ENCODE assay signal across 35 cellular contexts in genomic region chr10:34006471-34006870, GRCh38.
"Had no signal": no experiment of that assay in that cellular context is flagged by ENCODE, and none has a peak within 500 bp of the region (broad histone marks: within the 10 kb centered on the region; RNA-seq: fewer than 3 reads in every experiment).

No MANE protein-coding gene starts in this region.

- H3K36me3 Mint-ChIP-seq: activated CD4-positive, alpha-beta memory T cell treated with anti-CD3 and anti-CD28 coated beads for 36 hours; activated naive CD4-positive, alpha-beta T cell treated with anti-CD3 and anti-CD28 coated beads, Interleukin-2, amount 50 U/mL, for 72 hours; activated naive CD8-positive, alpha-beta T cell treated with anti-CD3 and anti-CD28 coated beads for 36 hours had no signal

- H3K4me1 Mint-ChIP-seq: activated B cell treated with CpG ODN at 0.5 μM for 24 hours; activated CD4-positive, alpha-beta T cell treated with anti-CD3 and anti-CD28 coated beads, Interleukin-2, amount 10 ng/mL, durations not matched to agents 24 days and 14 days; activated naive CD8-positive, alpha-beta T cell treated with anti-CD3 and anti-CD28 coated beads for 36 hours; activated T-helper 17 cell treated with anti-CD3 and anti-CD28 coated beads, Interleukin-2, amount 50 U/mL, for 72 hours had no signal

- H3K9me3 ChIP-seq: adrenal gland, ascending aorta, body of pancreas, breast epithelium had no signal

- H3K27me3 Mint-ChIP-seq: activated B cell treated with CpG ODN at 0.5 μM for 24 hours; activated CD4-positive, alpha-beta T cell treated with anti-CD3 and anti-CD28 coated beads, Interleukin-2, amount 10 ng/mL, durations not matched to agents 24 days and 14 days; activated naive CD8-positive, alpha-beta T cell treated with anti-CD3 and anti-CD28 coated beads for 36 hours had no signal

- H3K4me3 Mint-ChIP-seq: activated B cell treated with CpG ODN at 0.5 μM for 24 hours; activated CD4-positive, alpha-beta memory T cell treated with anti-CD3 and anti-CD28 coated beads for 36 hours; activated CD4-positive, alpha-beta T cell treated with anti-CD3 and anti-CD28 coated beads, Interleukin-2, amount 10 ng/mL, durations not matched to agents 24 days and 14 days; activated CD8-positive, alpha-beta T cell treated with anti-CD3 and anti-CD28 coated beads for 36 hours; activated naive CD4-positive, alpha-beta T cell treated with anti-CD3 and anti-CD28 coated beads for 36 hours; activated naive CD8-positive, alpha-beta T cell treated with anti-CD3 and anti-CD28 coated beads for 36 hours; activated T-cell treated with anti-CD3 and anti-CD28 coated beads, Interleukin-2, amount 50 U/mL, for 4 hours; activated T-cell treated with anti-CD3 and anti-CD28 coated beads, Interleukin-2, amount 50 U/mL, for 72 hours; activated T-helper 1 cell treated with anti-CD3 and anti-CD28 coated beads, Interleukin-12 subunit alpha, Interleukin-12 subunit beta, Interleukin-2, Interleukin-4 antibody, amounts not matched to agents 30 ng/mL and 10 ng/mL and 1 ng/mL, durations not matched to agents 14 hours and 24 hours and 36 hours; activated T-helper 17 cell treated with anti-CD3 and anti-CD28 coated beads, Interleukin-2, amount 50 U/mL, for 72 hours; T-helper 1 cell treated with Interleukin-12 subunit alpha and Interleukin-12 subunit beta and Interleukin-4 antibody, amounts not matched to agents 30 μg/mL and 1 μg/mL, for 36 hours; T-helper 2 cell treated with Interferon-gamma antibody and Interleukin-4, amounts not matched to agents 5 μg/mL and 100 μg/mL, for 36 hours had no signal

- H3K9me3 Mint-ChIP-seq: activated B cell treated with CpG ODN at 0.5 μM for 24 hours; activated CD4-positive, alpha-beta memory T cell treated with anti-CD3 and anti-CD28 coated beads for 36 hours; activated CD4-positive, alpha-beta T cell treated with anti-CD3 and anti-CD28 coated beads, Interleukin-2, amount 10 ng/mL, durations not matched to agents 24 days and 14 days; activated CD8-positive, alpha-beta T cell treated with anti-CD3 and anti-CD28 coated beads for 36 hours; activated naive CD4-positive, alpha-beta T cell treated with anti-CD3 and anti-CD28 coated beads for 36 hours; activated naive CD4-positive, alpha-beta T cell treated with anti-CD3 and anti-CD28 coated beads, Interleukin-2, amount 50 U/mL, for 72 hours; activated naive CD8-positive, alpha-beta T cell treated with anti-CD3 and anti-CD28 coated beads for 36 hours; activated T-cell treated with anti-CD3 and anti-CD28 coated beads, Interleukin-2, amount 50 U/mL, for 4 hours; activated T-cell treated with anti-CD3 and anti-CD28 coated beads, Interleukin-2, amount 50 U/mL, for 72 hours; activated T-helper 1 cell treated with anti-CD3 and anti-CD28 coated beads, Interleukin-12 subunit alpha, Interleukin-12 subunit beta, Interleukin-2, Interleukin-4 antibody, amounts not matched to agents 30 ng/mL and 10 ng/mL and 1 ng/mL, durations not matched to agents 14 hours and 24 hours and 36 hours; activated T-helper 17 cell treated with anti-CD3 and anti-CD28 coated beads, Interleukin-2, amount 50 U/mL, for 72 hours; T-helper 1 cell treated with Interleukin-12 subunit alpha and Interleukin-12 subunit beta and Interleukin-4 antibody, amounts not matched to agents 30 μg/mL and 1 μg/mL, for 36 hours; T-helper 2 cell treated with Interferon-gamma antibody and Interleukin-4, amounts not matched to agents 5 μg/mL and 100 μg/mL, for 36 hours had no signal

- H3K36me3 ChIP-seq: adrenal gland, ascending aorta, brain microvascular endothelial cell, breast epithelium had no signal

- H3K4me3 ChIP-seq: adrenal gland, ascending aorta, body of pancreas, breast epithelium had no signal

- H3K4me1 ChIP-seq: adrenal gland, ascending aorta, breast epithelium had no signal

- H3K27ac Mint-ChIP-seq: activated B cell treated with CpG ODN at 0.5 μM for 24 hours; activated CD4-positive, alpha-beta memory T cell treated with anti-CD3 and anti-CD28 coated beads for 36 hours; activated CD4-positive, alpha-beta T cell treated with anti-CD3 and anti-CD28 coated beads, Interleukin-2, amount 10 ng/mL, durations not matched to agents 24 days and 14 days; activated CD8-positive, alpha-beta T cell treated with anti-CD3 and anti-CD28 coated beads for 36 hours; activated naive CD4-positive, alpha-beta T cell treated with anti-CD3 and anti-CD28 coated beads for 36 hours; activated naive CD4-positive, alpha-beta T cell treated with anti-CD3 and anti-CD28 coated beads, Interleukin-2, amount 50 U/mL, for 72 hours; activated naive CD8-positive, alpha-beta T cell treated with anti-CD3 and anti-CD28 coated beads for 36 hours; activated T-cell treated with anti-CD3 and anti-CD28 coated beads, Interleukin-2, amount 50 U/mL, for 72 hours; activated T-helper 1 cell treated with anti-CD3 and anti-CD28 coated beads, Interleukin-12 subunit alpha, Interleukin-12 subunit beta, Interleukin-2, Interleukin-4 antibody, amounts not matched to agents 30 ng/mL and 10 ng/mL and 1 ng/mL, durations not matched to agents 14 hours and 24 hours and 36 hours; activated T-helper 17 cell treated with anti-CD3 and anti-CD28 coated beads, Interleukin-2, amount 50 U/mL, for 72 hours; T-helper 1 cell treated with Interleukin-12 subunit alpha and Interleukin-12 subunit beta and Interleukin-4 antibody, amounts not matched to agents 30 μg/mL and 1 μg/mL, for 36 hours; T-helper 2 cell treated with Interferon-gamma antibody and Interleukin-4, amounts not matched to agents 5 μg/mL and 100 μg/mL, for 36 hours had no signal

- ATAC-seq: activated CD8-positive, alpha-beta T cell treated with anti-CD3 and anti-CD28 coated beads for 36 hours; activated naive CD4-positive, alpha-beta T cell treated with anti-CD3 and anti-CD28 coated beads, Interleukin-2, amount 50 U/mL, for 72 hours; activated T-cell treated with anti-CD3 and anti-CD28 coated beads, Interleukin-2, amount 50 U/mL, for 4 hours; activated T-cell treated with anti-CD3 and anti-CD28 coated beads, Interleukin-2, amount 50 U/mL, for 72 hours; activated T-helper 17 cell treated with anti-CD3 and anti-CD28 coated beads, Interleukin-2, amount 50 U/mL, for 72 hours; body of pancreas had no signal

- DNase-seq: activated B cell treated with CpG ODN at 0.5 μM for 24 hours; activated CD4-positive, alpha-beta memory T cell treated with anti-CD3 and anti-CD28 coated beads for 36 hours; activated CD4-positive, alpha-beta T cell treated with anti-CD3 and anti-CD28 coated beads for 4 hours; activated CD4-positive, alpha-beta T cell treated with anti-CD3 and anti-CD28 coated beads, Interleukin-2, amount 10 ng/mL, durations not matched to agents 24 days and 14 days; activated CD4-positive, alpha-beta T cell treated with anti-CD3 and anti-CD28 coated beads, Interleukin-2, amount 50 U/mL, for 1 hour; activated CD4-positive, alpha-beta T cell treated with anti-CD3 and anti-CD28 coated beads, Interleukin-2, amount 50 U/mL, for 4 hours; activated CD4-positive, CD25-positive, alpha-beta regulatory T cell treated with anti-CD3 and anti-CD28 coated beads, Interleukin-2, amount 50 U/mL, for 72 hours; activated CD8-positive, alpha-beta memory T cell treated with anti-CD3 and anti-CD28 coated beads, Interleukin-2, amount 50 U/mL, for 4 hours; activated CD8-positive, alpha-beta T cell treated with anti-CD3 and anti-CD28 coated beads for 36 hours; activated effector memory CD4-positive, alpha-beta T cell treated with anti-CD3 and anti-CD28 coated beads, Interleukin-2, amount 50 U/mL, for 16 hours; activated gamma-delta T cell treated with Interleukin-2 at 50 U/mL for 16 hours; activated naive CD4-positive, alpha-beta T cell; activated naive CD4-positive, alpha-beta T cell treated with anti-CD3 and anti-CD28 coated beads for 36 hours; activated naive CD4-positive, alpha-beta T cell treated with anti-CD3 and anti-CD28 coated beads, Interleukin-2, amount 50 U/mL, for 16 hours; activated naive CD8-positive, alpha-beta T cell treated with anti-CD3 and anti-CD28 coated beads for 36 hours; activated T-cell treated with anti-CD3 and anti-CD28 coated beads for 4 hours; activated T-cell treated with anti-CD3 and anti-CD28 coated beads, Interleukin-2, amount 50 U/mL, for 1 hour; activated T-cell treated with anti-CD3 and anti-CD28 coated beads, Interleukin-2, amount 50 U/mL, for 4 hours; activated T-cell treated with anti-CD3 and anti-CD28 coated beads, Interleukin-2, amount 50 U/mL, for 72 hours; adrenal gland; amygdala; anterior cingulate cortex; body of pancreas; brain microvascular endothelial cell; central memory CD4-positive, alpha-beta T cell; T-helper 1 cell; T-helper 2 cell; T-helper 9 cell had no signal
